In the genomic region with DNA sequence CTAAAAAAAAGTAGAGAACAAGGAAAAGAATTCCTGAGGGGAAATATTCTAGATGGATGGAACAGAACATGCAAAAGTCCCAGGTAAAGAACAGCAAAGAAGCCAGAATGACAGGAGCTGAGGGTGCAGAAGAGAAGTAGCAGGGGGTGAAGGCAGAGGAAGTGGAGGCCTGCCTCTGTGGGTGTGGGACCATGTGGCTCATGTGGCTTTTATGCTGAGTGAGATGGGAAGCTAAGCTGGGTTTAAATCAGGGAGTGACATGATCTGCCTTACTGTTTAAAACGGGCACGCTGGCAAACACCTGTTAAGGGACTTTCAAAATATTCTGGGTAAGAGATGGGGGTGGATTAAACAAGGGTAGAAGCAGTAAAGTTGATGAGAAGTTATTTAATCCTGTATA, we compare ENCODE assay signal across 12 cellular contexts.
A peak's percentile ranks its signal among the peaks of the same experiment; 100 is the strongest.
DNase-seq lines count a peak whose midpoint lies in the region; ATAC-seq lines count a peak whose summit lies in the region.
"Had no signal": no experiment of that assay in that cellular context is flagged by ENCODE, and none has a peak within 500 bp of the region (broad histone marks: within the 10 kb centered on the region; RNA-seq: fewer than 3 reads in every experiment).

No MANE protein-coding gene starts in this region.

- CTCF ChIA-PET in activated naive CD4-positive, alpha-beta T cell treated with anti-CD3 and anti-CD28 coated beads, Interleukin-2, amount 10 ng/mL, durations not matched to agents 7 days and 5 days (lab: Charles Lee) = interaction anchor here (1.7 to 4.7 kb wide), 5 partner anchors 12 to 449 kb away, joined by 5 to 19 read pairs (median 11); no protein-coding TSS in a partner anchor

- no peak overlapping the region for H3K27ac Mint-ChIP-seq in activated naive CD4-positive, alpha-beta T cell treated with anti-CD3 and anti-CD28 coated beads, Interleukin-2, amount 10 ng/mL, durations not matched to agents 7 days and 5 days

- peaks cover 34% of the 10 kb centered on the region for H3K4me1 Mint-ChIP-seq in activated naive CD4-positive, alpha-beta T cell treated with anti-CD3 and anti-CD28 coated beads, Interleukin-2, amount 10 ng/mL, durations not matched to agents 7 days and 5 days

- H3K36me3 Mint-ChIP-seq in activated naive CD4-positive, alpha-beta T cell treated with anti-CD3 and anti-CD28 coated beads, Interleukin-2, amount 10 ng/mL, durations not matched to agents 7 days and 5 days = no peaks in the 10 kb centered on the region

- H3K9me3 Mint-ChIP-seq in activated naive CD4-positive, alpha-beta T cell treated with anti-CD3 and anti-CD28 coated beads, Interleukin-2, amount 10 ng/mL, durations not matched to agents 7 days and 5 days = no peaks in the 10 kb centered on the region

- peak; percentile 48 for DNase-seq in stimulated activated CD4-positive, alpha-beta T cell treated with anti-CD3 and anti-CD28 coated beads, Interleukin-15, amount 100 ng/mL, for 24 hours
- DNase-seq in stimulated activated CD4-positive, alpha-beta T cell treated with anti-CD3 and anti-CD28 coated beads, Interleukin-2, amount 100 ng/mL, for 24 hours = no peak
- peak; percentile 7 for DNase-seq in SKM-1 treated with dmso at 0.1 percent for 144 hours (lab: John Stamatoyannopoulos, UW; ENCODE audit: unreplicated experiment)
- DNase-seq in activated naive CD4-positive, alpha-beta T cell treated with anti-CD3 and anti-CD28 coated beads, Interleukin-2, amount 10 ng/mL, durations not matched to agents 7 days and 5 days = peak; percentile 70
- DNase-seq in foreskin melanocyte = no peak
- DNase-seq in islet precursor cell = no peak
- no peak for DNase-seq in activated gamma-delta T cell treated with Interleukin-2 at 50 U/mL for 16 hours
- DNase-seq: spleen, thyroid gland had no signal

- ATAC-seq in GM21367 (IDR thresholded peaks at IDR 0.05; ENCODE audit: unreplicated experiment) = no peak
- ATAC-seq: HCT116, mucosa of descending colon had no signal

- H3K4me3 Mint-ChIP-seq in activated naive CD4-positive, alpha-beta T cell treated with anti-CD3 and anti-CD28 coated beads, Interleukin-2, amount 10 ng/mL, durations not matched to agents 7 days and 5 days = no peak overlapping the region

- no peaks in the 10 kb centered on the region for H3K27me3 Mint-ChIP-seq in activated naive CD4-positive, alpha-beta T cell treated with anti-CD3 and anti-CD28 coated beads, Interleukin-2, amount 10 ng/mL, durations not matched to agents 7 days and 5 days

Comparison
In these comparisons a context has a peak if more than half of its experiments do, and no peak if none do; other contexts are left out.
1. DNase-seq: peak in stimulated activated CD4-positive, alpha-beta T cell treated with anti-CD3 and anti-CD28 coated beads, Interleukin-15, amount 100 ng/mL, for 24 hours (single experiment), SKM-1 treated with dmso at 0.1 percent for 144 hours (single experiment) and activated naive CD4-positive, alpha-beta T cell treated with anti-CD3 and anti-CD28 coated beads, Interleukin-2, amount 10 ng/mL, durations not matched to agents 7 days and 5 days (single experiment); none in stimulated activated CD4-positive, alpha-beta T cell treated with anti-CD3 and anti-CD28 coated beads, Interleukin-2, amount 100 ng/mL, for 24 hours (0 of 2), foreskin melanocyte (single experiment), islet precursor cell (single experiment) and activated gamma-delta T cell treated with Interleukin-2 at 50 U/mL for 16 hours (single experiment).